27 cellular contexts compared by ENCODE assay signal in the genomic region with DNA sequence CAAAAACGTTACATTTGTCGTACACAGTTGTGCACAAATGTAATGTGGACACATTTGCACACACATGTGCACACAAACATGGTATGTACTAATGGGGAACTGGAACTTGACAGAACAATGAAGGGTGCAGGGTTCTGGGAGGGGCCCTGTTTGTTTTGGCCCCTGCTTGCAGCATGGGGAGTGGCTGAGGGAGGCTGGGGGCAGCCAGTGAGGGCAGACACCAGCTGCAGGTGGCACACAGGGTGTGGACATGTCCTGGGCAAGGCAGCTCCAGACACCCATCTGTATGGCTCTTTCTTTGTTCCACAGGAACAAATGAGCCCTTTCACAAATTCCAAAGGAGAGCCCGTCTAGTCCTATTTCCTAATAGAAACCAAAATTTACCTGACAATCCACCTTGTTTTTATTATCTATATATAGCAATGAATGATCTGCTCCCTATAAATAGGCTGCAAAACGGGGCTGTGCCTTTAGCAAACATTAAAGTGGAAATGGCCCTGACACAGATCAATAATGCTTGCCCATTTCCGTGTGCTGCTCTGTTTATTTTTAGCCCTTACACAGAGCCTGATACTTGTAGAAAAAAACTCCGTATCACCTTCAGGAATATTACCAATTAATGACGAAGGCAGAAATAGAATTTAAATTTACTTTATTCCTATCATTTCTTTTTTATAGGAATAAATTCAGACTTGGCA. TPM values are rescaled to one million over a fixed set of nuclear protein-coding genes. Genes with fewer than 3 reads are reported as not detected.
A peak's percentile ranks its signal among the peaks of the same experiment; 100 is the strongest.
DNase-seq lines count a peak whose midpoint lies in the region; ATAC-seq and TF ChIP-seq lines count a peak whose summit lies in the region.
"Had no signal": no experiment of that assay in that cellular context is flagged by ENCODE, and none has a peak within 500 bp of the region (broad histone marks: within the 10 kb centered on the region; RNA-seq: fewer than 3 reads in every experiment).

No MANE protein-coding gene starts in this region.

- H3K27me3 ChIP-seq in BLaER1 (no peaks in the 10 kb centered on the region), muscle layer of duodenum (ENCODE audit: low read depth, low read length) (no peaks in the 10 kb centered on the region), uterus (no peaks in the 10 kb centered on the region)
- H3K27me3 ChIP-seq: tibial artery had no signal

- no peaks in the 10 kb centered on the region for H3K36me3 Mint-ChIP-seq in activated T-cell treated with anti-CD3 and anti-CD28 coated beads, Interleukin-2, amount 50 U/mL, for 4 hours (ENCODE audit: insufficient read depth)
- H3K36me3 Mint-ChIP-seq: activated naive CD8-positive, alpha-beta T cell treated with anti-CD3 and anti-CD28 coated beads, Interleukin-2, amount 10 ng/mL, durations not matched to agents 7 days and 5 days; CD14-positive monocyte had no signal

- peak overlapping the region; percentile 67 for H3K4me2 ChIP-seq in BLaER1
- H3K4me2 ChIP-seq: KMS-11, smooth muscle cell had no signal

- H3K4me3 ChIP-seq in BLaER1 (no peak overlapping the region), muscle layer of duodenum (ENCODE audit: low read depth in 1 of 2, low read length in 2 of 2) (no peak overlapping the region), uterus (no peak overlapping the region)
- H3K4me3 ChIP-seq: psoas muscle, smooth muscle cell, tibial artery had no signal

- H3K9me3 Mint-ChIP-seq in activated T-cell treated with anti-CD3 and anti-CD28 coated beads, Interleukin-2, amount 50 U/mL, for 4 hours, result no peaks in the 10 kb centered on the region
- H3K9me3 Mint-ChIP-seq: activated naive CD8-positive, alpha-beta T cell treated with anti-CD3 and anti-CD28 coated beads, Interleukin-2, amount 10 ng/mL, durations not matched to agents 7 days and 5 days; activated T-helper 2 cell treated with anti-CD3 and anti-CD28 coated beads, Interferon-gamma antibody, Interleukin-2, Interleukin-4, amounts not matched to agents 10 μg/mL and 5 μg/mL and 100 μg/mL, durations not matched to agents 14 hours and 24 hours and 36 hours; H9; stimulated activated naive CD8-positive, alpha-beta T cell treated with anti-CD3 and anti-CD28 coated beads, Interleukin-15, Interleukin-2, amounts not matched to agents 100 ng/mL and 50 ng/mL, for 24 hours; T-helper 2 cell treated with Interferon-gamma antibody and Interleukin-4, amounts not matched to agents 5 μg/mL and 100 μg/mL, for 36 hours had no signal

- H3K9me3 ChIP-seq in BLaER1, result peaks cover 23% of the 10 kb centered on the region
- no peaks in the 10 kb centered on the region for H3K9me3 ChIP-seq in muscle layer of duodenum (ENCODE audit: control insufficient read depth in 1 of 2, low read length in 2 of 2)
- no peaks in the 10 kb centered on the region for H3K9me3 ChIP-seq in uterus
- H3K9me3 ChIP-seq: psoas muscle, SK-N-SH, tibial artery had no signal

- no peak for TF ChIP-seq POLR2A in uterus (IDR thresholded peaks at IDR 0.05)

- intact Hi-C loops in uterus (cut with DNase I; ENCODE audit: low total_unique reads), result no loop called here

- H3K4me3 Mint-ChIP-seq in activated T-cell treated with anti-CD3 and anti-CD28 coated beads, Interleukin-2, amount 50 U/mL, for 4 hours, result no peak overlapping the region
- H3K4me3 Mint-ChIP-seq: activated naive CD8-positive, alpha-beta T cell treated with anti-CD3 and anti-CD28 coated beads, Interleukin-2, amount 10 ng/mL, durations not matched to agents 7 days and 5 days; CD14-positive monocyte; H9; stimulated activated naive CD8-positive, alpha-beta T cell treated with anti-CD3 and anti-CD28 coated beads, Interleukin-15, Interleukin-2, amounts not matched to agents 100 ng/mL and 50 ng/mL, for 24 hours; T-helper 2 cell treated with Interferon-gamma antibody and Interleukin-4, amounts not matched to agents 5 μg/mL and 100 μg/mL, for 36 hours had no signal

- H3K4me1 Mint-ChIP-seq in activated T-cell treated with anti-CD3 and anti-CD28 coated beads, Interleukin-2, amount 50 U/mL, for 4 hours (ENCODE audit: low read depth), result no peaks in the 10 kb centered on the region
- H3K4me1 Mint-ChIP-seq: activated naive CD8-positive, alpha-beta T cell treated with anti-CD3 and anti-CD28 coated beads, Interleukin-2, amount 10 ng/mL, durations not matched to agents 7 days and 5 days; CD14-positive monocyte had no signal

- H3K27ac ChIP-seq in BLaER1 (peak overlapping the region; percentile 26), VCaP (peak overlapping the region; percentile 17; the same call in 1 of the 2 replicates), muscle layer of duodenum (ENCODE audit: low read length) (peak overlapping the region; percentile 49), uterus (no peak overlapping the region)
- H3K27ac ChIP-seq: KMS-11, psoas muscle, tibial artery, WERI-Rb-1 had no signal

- no peak overlapping the region for H3K9ac ChIP-seq in BLaER1
- H3K9ac ChIP-seq: KMS-11, SK-N-SH had no signal

- no peak for TF ChIP-seq CTCF in VCaP (conservative IDR thresholded peaks at IDR 0.05)
- TF ChIP-seq CTCF in uterus (IDR thresholded peaks at IDR 0.05), result no peak

- ATAC-seq in HG03135 (IDR thresholded peaks at IDR 0.05; ENCODE audit: unreplicated experiment), result no peak
- ATAC-seq in activated T-cell treated with anti-CD3 and anti-CD28 coated beads, Interleukin-2, amount 50 U/mL, for 4 hours, result no peak
- ATAC-seq: psoas muscle had no signal

- H3K27me3 Mint-ChIP-seq in activated T-cell treated with anti-CD3 and anti-CD28 coated beads, Interleukin-2, amount 50 U/mL, for 4 hours (ENCODE audit: low read depth), result no peaks in the 10 kb centered on the region
- H3K27me3 Mint-ChIP-seq: activated naive CD8-positive, alpha-beta T cell treated with anti-CD3 and anti-CD28 coated beads, Interleukin-2, amount 10 ng/mL, durations not matched to agents 7 days and 5 days; stimulated activated naive CD8-positive, alpha-beta T cell treated with anti-CD3 and anti-CD28 coated beads, Interleukin-15, Interleukin-2, amounts not matched to agents 100 ng/mL and 50 ng/mL, for 24 hours had no signal

- DNase-seq in HT-29 (ENCODE audit: low spot score) (peak; percentile 81), uterus (no peak), HPDE6-E6E7 (ENCODE audit: extremely low spot score) (no peak)
- no peak for DNase-seq in activated T-cell treated with anti-CD3 and anti-CD28 coated beads, Interleukin-2, amount 50 U/mL, for 4 hours
- DNase-seq: activated CD4-positive, alpha-beta T cell treated with anti-CD3 and anti-CD28 coated beads, Interleukin-2, amount 50 U/mL, for 1 hour; activated naive CD8-positive, alpha-beta T cell treated with anti-CD3 and anti-CD28 coated beads, Interleukin-2, amount 10 ng/mL, durations not matched to agents 7 days and 5 days; cerebellar nuclear complex; effector CD8-positive, alpha-beta T cell; erythroblast; foreskin fibroblast; H9; NCI-H187 treated with DMSO at 0.1 percent for 48 hours; psoas muscle; SK-N-SH; stimulated activated CD4-positive, alpha-beta T cell treated with anti-CD3 and anti-CD28 coated beads, Interleukin-4, amount 100 ng/mL, for 1 hour; tibial artery; WERI-Rb-1 had no signal

- H3K36me3 ChIP-seq in BLaER1, result peaks cover 33% of the 10 kb centered on the region
- no peaks in the 10 kb centered on the region for H3K36me3 ChIP-seq in muscle layer of duodenum (ENCODE audit: control insufficient read depth in 1 of 2, insufficient read depth in 2 of 2, low read length in 2 of 2)
- H3K36me3 ChIP-seq in uterus, result no peaks in the 10 kb centered on the region
- H3K36me3 ChIP-seq: tibial artery, WERI-Rb-1 had no signal

- no peaks in the 10 kb centered on the region for H4K20me1 ChIP-seq in BLaER1

- H3K4me1 ChIP-seq in BLaER1, result peaks cover 73% of the 10 kb centered on the region
- peaks cover 0 to 6% of the 10 kb centered on the region in 2 donors for H3K4me1 ChIP-seq in muscle layer of duodenum (ENCODE audit: control insufficient read depth in 1 of 2, insufficient read depth in 2 of 2, low read length in 2 of 2)
- H3K4me1 ChIP-seq in uterus, result no peaks in the 10 kb centered on the region
- H3K4me1 ChIP-seq: tibial artery had no signal

RNA-seq across cellular contexts. Expression of gene MARCHF3, which starts 26.4 kb away (rescaled TPM):
- total RNA-seq in HT-29 (2014; rRNA removed; shearing (Covaris generic)), result 18.2 and 32.5 TPM in 2 replicates
- 10 to 100 TPM in 1 of 4 donors, 1 to 10 TPM in 3; 6.2 to 11.9 (median 8.1) TPM for total RNA-seq in uterus
- 1 to 10 TPM; 2.7 to 4.2 (median 3.3) TPM for total RNA-seq in activated T-cell treated with anti-CD3 and anti-CD28 coated beads, Interleukin-2, amount 50 U/mL, for 4 hours

Comparison
In these comparisons a context has a peak if more than half of its experiments do, and no peak if none do; other contexts are left out.
1. H3K27ac ChIP-seq: peak in BLaER1 (single experiment), VCaP (single experiment) and muscle layer of duodenum (single experiment); none in uterus (0 of 2).